In the genomic region with DNA sequence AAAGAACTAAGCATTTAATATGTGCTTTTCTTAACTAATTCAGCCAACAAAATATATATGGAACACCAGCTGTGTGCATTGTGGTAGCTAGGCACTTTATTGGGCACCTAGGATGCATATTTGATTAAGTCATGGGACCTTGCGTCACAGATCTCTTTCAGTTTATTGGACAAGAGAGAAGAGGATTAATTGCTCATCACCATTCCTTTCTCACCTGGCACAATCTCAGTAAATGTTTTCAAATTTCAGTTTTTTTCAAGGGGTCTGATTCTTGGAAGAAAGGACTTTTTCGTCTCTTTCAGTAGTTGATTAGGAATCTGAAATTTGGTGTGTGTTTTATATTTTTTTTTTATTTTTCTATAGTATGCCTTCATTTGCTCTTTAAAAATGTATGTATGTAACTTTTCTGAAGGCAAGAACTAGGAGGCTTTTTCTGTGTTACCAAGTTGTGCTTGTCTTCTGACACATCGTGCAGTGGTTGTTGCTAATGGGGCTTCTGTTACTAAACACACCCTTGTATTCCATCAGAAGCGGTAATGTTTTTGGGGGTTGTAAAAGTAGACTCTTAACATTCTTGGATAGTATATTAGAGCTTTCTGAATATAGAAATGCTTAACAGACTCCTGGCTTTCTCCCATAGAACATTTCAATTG, we compare ENCODE assay signal across 8 cellular contexts. TPM values are rescaled to one million over a fixed set of nuclear protein-coding genes. Genes with fewer than 3 reads are reported as not detected.
DNase-seq lines count a peak whose midpoint lies in the region; ATAC-seq and TF ChIP-seq lines count a peak whose summit lies in the region.

No MANE protein-coding gene starts in this region.

- no peak overlapping the region for H3K27ac ChIP-seq in AG04450 (ENCODE audit: low read depth, low read length)

- H3K27me3 Mint-ChIP-seq in HFFc6 (ENCODE audit: insufficient read depth) (no peaks in the 10 kb centered on the region; the same call in 1 of the 2 replicates), memory B cell (no peaks in the 10 kb centered on the region)

- no peak for DNase-seq in AG04450 (ENCODE audit: low read depth, low spot score)
- DNase-seq in HFFc6 = peak; percentile 11
- peak; percentile 36 for DNase-seq in amniotic epithelial cell (ENCODE audit: low read depth)
- DNase-seq in memory B cell (ENCODE audit: low spot score in 2 of 2) = no peak
- DNase-seq in activated CD8-positive, alpha-beta memory T cell treated with anti-CD3 and anti-CD28 coated beads for 24 hours = no peak

- CTCF ChIA-PET in AG04450 (lab: Charles Lee) = interaction anchor here (0.6 to 6.3 kb wide), 8 partner anchors 10 to 1290 kb away, joined by 3 to 62 read pairs (median 6); a partner anchor contains a TSS

- H3K9me3 ChIP-seq in AG04450 (ENCODE audit: control insufficient read depth, insufficient read depth, low read length) = no peaks in the 10 kb centered on the region; the same call in 1 of the 2 replicates

- ATAC-seq in memory B cell (ENCODE audit: low read depth) (no peak), GM18861 (IDR thresholded peaks at IDR 0.05; ENCODE audit: unreplicated experiment) (no peak), esophagus mucosa (no peak), HG03139 (IDR thresholded peaks at IDR 0.05; ENCODE audit: unreplicated experiment) (no peak)

- no peaks in the 10 kb centered on the region for H3K9me3 Mint-ChIP-seq in HFFc6
- H3K9me3 Mint-ChIP-seq in memory B cell = no peaks in the 10 kb centered on the region

- peaks cover 58% of the 10 kb centered on the region for H3K36me3 Mint-ChIP-seq in HFFc6 (ENCODE audit: low read depth)
- peaks cover 18% of the 10 kb centered on the region for H3K36me3 Mint-ChIP-seq in memory B cell

- peak overlapping the region; percentile 82 for H3K4me3 ChIP-seq in AG04450 (ENCODE audit: low read depth, low read length)

- POLR2A ChIA-PET in AG04450 (lab: Yijun Ruan, JAX) = interaction anchor here (1.5 kb wide), 1 partner anchor 406 kb away, joined by 10 read pairs; no protein-coding TSS in a partner anchor

- peaks cover 68% of the 10 kb centered on the region for H3K4me1 Mint-ChIP-seq in HFFc6 (ENCODE audit: low read depth)
- peaks cover 40% of the 10 kb centered on the region for H3K4me1 Mint-ChIP-seq in memory B cell

- no peaks in the 10 kb centered on the region for H3K27me3 ChIP-seq in AG04450 (ENCODE audit: control insufficient read depth, insufficient read depth, low read length)

- peak overlapping the region; percentile 98 for H3K4me3 Mint-ChIP-seq in HFFc6
- peak overlapping the region; percentile 90 for H3K4me3 Mint-ChIP-seq in memory B cell

- peak overlapping the region; percentile 94 for H3K27ac Mint-ChIP-seq in HFFc6
- no peak overlapping the region for H3K27ac Mint-ChIP-seq in memory B cell

- TF ChIP-seq CTCF in AG04450 (IDR thresholded peaks at IDR 0.05; ENCODE audit: low read depth, low read length) = no peak
- no peak for TF ChIP-seq CTCF in HFFc6 (IDR thresholded peaks at IDR 0.05)

RNA-seq across cellular contexts. Expression of a gene that starts 2.2 kb away (rescaled TPM):
- 17.8 and 25.1 TPM in 2 replicates for polyA plus RNA-seq in AG04450 (2011; rRNA removed)
- 31.4 and 46.1 TPM in 2 replicates for polyA minus RNA-seq in AG04450 (2011; rRNA and poly(A)+ RNA removed)
- 10 to 100 TPM; 60.6 to 78.0 (median 67.4) TPM for total RNA-seq in HFFc6 (2021; fragmentation: NEBNext Ultra II Directional; extraction: Animal tissue kit (Norgen Biotek cat#: 25700))
- total RNA-seq in esophagus mucosa = 34.4 TPM

Comparison
In these comparisons a context has a peak if more than half of its experiments do, and no peak if none do; other contexts are left out.
1. DNase-seq: peak in HFFc6 (single experiment) and amniotic epithelial cell (single experiment); none in AG04450 (single experiment), memory B cell (0 of 2) and activated CD8-positive, alpha-beta memory T cell treated with anti-CD3 and anti-CD28 coated beads for 24 hours (single experiment).